Comparison of ENCODE assay signal across 25 cellular contexts in the genomic region with DNA sequence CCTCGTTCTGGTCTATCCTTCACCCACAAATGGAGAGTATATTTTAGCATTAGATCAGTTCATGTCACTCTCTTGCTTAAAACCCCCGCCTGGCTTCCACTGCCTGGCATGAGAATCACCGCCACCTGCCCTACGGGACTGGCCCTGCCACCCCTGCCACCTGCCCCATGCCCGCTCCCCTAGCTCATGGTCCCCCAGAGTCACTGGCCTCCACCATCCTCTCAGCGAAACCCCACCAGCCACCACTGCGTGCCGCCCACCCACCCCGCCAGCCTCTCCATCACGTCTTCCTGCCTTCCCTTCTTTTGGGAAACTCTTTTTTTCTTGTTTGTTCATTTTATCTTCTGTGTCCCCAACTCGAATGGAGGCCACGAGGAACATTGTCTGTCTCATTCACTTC. TPM values are rescaled to one million over a fixed set of nuclear protein-coding genes. Genes with fewer than 3 reads are reported as not detected.
"Had no signal": no experiment of that assay in that cellular context is flagged by ENCODE, and none has a peak within 500 bp of the region (broad histone marks: within the 10 kb centered on the region; RNA-seq: fewer than 3 reads in every experiment).

No MANE protein-coding gene starts in this region.

- H3K4me3 Mint-ChIP-seq: mesothelial cell of epicardium, natural killer cell had no signal

- H3K27me3 ChIP-seq: esophagus squamous epithelium, gastroesophageal sphincter, left lung, spleen, stomach, transverse colon had no signal

- H3K36me3 Mint-ChIP-seq: mesothelial cell of epicardium, natural killer cell had no signal

- ATAC-seq: gastroesophageal sphincter, natural killer cell, sciatic nerve had no signal

- H3K36me3 ChIP-seq: esophagus squamous epithelium, gastroesophageal sphincter, left lung, lower lobe of right lung, spleen, stomach, thoracic aorta, transverse colon had no signal

- H3K27ac ChIP-seq: esophagus squamous epithelium, gastroesophageal sphincter, left lung, lower lobe of right lung, spleen, stomach, thoracic aorta, transverse colon had no signal

- H3K9me3 Mint-ChIP-seq: memory B cell, mesothelial cell of epicardium, natural killer cell had no signal

- H3K4me3 ChIP-seq: esophagus squamous epithelium, gastroesophageal sphincter, left lung, lower lobe of right lung, stomach, thoracic aorta, transverse colon had no signal

- DNase-seq: dermis blood vessel endothelial cell; esophagus squamous epithelium; foreskin fibroblast; glutamatergic neuron; left lung; lower lobe of right lung; natural killer cell; stimulated activated CD4-positive, alpha-beta T cell treated with anti-CD3 and anti-CD28 coated beads, Interleukin-15, amount 100 ng/mL, for 24 hours; stimulated activated CD4-positive, alpha-beta T cell treated with anti-CD3 and anti-CD28 coated beads, Interleukin-1b, Interleukin-23, amount 100 ng/mL, for 48 hours; stimulated activated CD4-positive, alpha-beta T cell treated with anti-CD3 and anti-CD28 coated beads, Interleukin-4, amount 100 ng/mL, for 24 hours; stimulated activated naive CD4-positive, alpha-beta T cell; stomach; transverse colon had no signal

- H3K9me3 ChIP-seq: esophagus squamous epithelium, gastroesophageal sphincter, left lung, lower lobe of right lung, spleen, stomach, thoracic aorta, transverse colon had no signal

- H3K27ac Mint-ChIP-seq: memory B cell, mesothelial cell of epicardium, natural killer cell had no signal

- H3K27me3 Mint-ChIP-seq: memory B cell had no signal

RNA-seq across cellular contexts. Expression of gene ENPP7, which starts 1.0 kb away (rescaled TPM):
- total RNA-seq: dermis blood vessel endothelial cell, epithelial cell of proximal tubule, esophagus squamous epithelium, mesothelial cell of epicardium, myocyte, omental fat pad, pulmonary artery endothelial cell, sciatic nerve, skeletal muscle tissue, thoracic aorta had no signal
- polyA plus RNA-seq: keratinocyte, stomach had no signal
